8 cellular contexts compared by ENCODE assay signal in genomic region chr6:33410711-33411631, GRCh38. TPM values are rescaled to one million over a fixed set of nuclear protein-coding genes. Genes with fewer than 3 reads are reported as not detected.
DNase-seq lines count a peak whose midpoint lies in the region; ATAC-seq and TF ChIP-seq lines count a peak whose summit lies in the region.

TSS of gene PHF1 (plus strand) at chr6:33411014. CDS start at chr6:33412264, 1,250 bp downstream.

- no peaks in the 10 kb centered on the region for H3K27me3 ChIP-seq in neuronal stem cell (ENCODE audit: control insufficient read depth in 3 of 3, insufficient read depth in 3 of 3, low read depth in 1 of 3, low read length in 3 of 3)

- CTCF ChIA-PET in AG04449 (lab: Yijun Ruan, JAX), result interaction anchor here (1.2 to 1.8 kb wide), 3 partner anchors 16 to 20 kb away, joined by 3 to 6 read pairs (median 6); no protein-coding TSS in a partner anchor

- ATAC-seq in HG02763 (IDR thresholded peaks at IDR 0.05; ENCODE audit: unreplicated experiment), result peak; percentile 25

- H2AFZ ChIP-seq in neuronal stem cell (ENCODE audit: low read length), result peak within 1 kb of the TSS; percentile 88

- no peaks in the 10 kb centered on the region for H3K27me3 Mint-ChIP-seq in activated T-helper 2 cell treated with anti-CD3 and anti-CD28 coated beads, Interferon-gamma antibody, Interleukin-2, Interleukin-4, amounts not matched to agents 10 μg/mL and 5 μg/mL and 100 μg/mL, durations not matched to agents 14 hours and 24 hours and 36 hours (ENCODE audit: low read depth)

- no CpG with 5 or more reads among the region's 67 CpGs for WGBS in neuronal stem cell (ENCODE audit: extremely low coverage in 2 of 2, insufficient read length in 2 of 2, insufficient replicate concordance in 1 of 2), 2 donors

- no peak within 1 kb of the TSS for H2BK120ac ChIP-seq in neuronal stem cell (ENCODE audit: low read depth, low read length)

- DNase-seq in AG04449 (ENCODE audit: low read depth, low spot score) (no peak), GM12865 (ENCODE audit: low read depth) (no peak), NCI-H2171 (lab: John Stamatoyannopoulos, UW) (peak; percentile 62), foreskin fibroblast (peak; percentile 82 to 91), neuronal stem cell (ENCODE audit: low spot score) (no peak), inferior parietal cortex (ENCODE audit: extremely low spot score) (no peak)
- DNase-seq in activated T-helper 2 cell treated with anti-CD3 and anti-CD28 coated beads, Interferon-gamma antibody, Interleukin-2, Interleukin-4, amounts not matched to agents 10 μg/mL and 5 μg/mL and 100 μg/mL, durations not matched to agents 14 hours and 24 hours and 36 hours (ENCODE audit: low spot score), result no peak

- no peak within 1 kb of the TSS for H4K8ac ChIP-seq in neuronal stem cell (ENCODE audit: low read depth, low read length)

- H3K9ac ChIP-seq in neuronal stem cell (ENCODE audit: low read depth, low read length, poor library complexity), result peak within 1 kb of the TSS; percentile 91

- peak within 1 kb of the TSS; percentile 98 for H3K27ac ChIP-seq in neuronal stem cell (replicated peaks; ENCODE audit: low read length)

- H3K9me3 ChIP-seq in neuronal stem cell (replicated peaks in 1 of 2; ENCODE audit: control insufficient read depth in 2 of 2, insufficient read depth in 1 of 2, low read depth in 1 of 2, low read length in 2 of 2), result no peaks in the 10 kb centered on the region

- TF ChIP-seq CTCF in AG04449 (IDR thresholded peaks at IDR 0.05; ENCODE audit: insufficient read depth, low read length, missing control alignments) (no peak), GM12865 (IDR thresholded peaks at IDR 0.05; ENCODE audit: insufficient read depth, low read depth, low read length, missing control alignments) (no peak), foreskin fibroblast (IDR thresholded peaks at IDR 0.05; ENCODE audit: low read depth, low read length) (no peak)

- H3K23ac ChIP-seq in neuronal stem cell (ENCODE audit: low read depth, low read length, poor library complexity), result peak within 1 kb of the TSS; percentile 97

- peak within 1 kb of the TSS; percentile 81 for H3K4me3 ChIP-seq in AG04449 (ENCODE audit: low read depth, low read length)
- peak within 1 kb of the TSS; percentile 75 for H3K4me3 ChIP-seq in GM12865 (ENCODE audit: low read depth, low read length)
- peak within 1 kb of the TSS; percentile 86 to 88 for H3K4me3 ChIP-seq in foreskin fibroblast (ENCODE audit: low read depth in 1 of 2, low read length in 2 of 2)
- H3K4me3 ChIP-seq in neuronal stem cell (ENCODE audit: low read length in 2 of 2), result peak within 1 kb of the TSS; percentile 66 to 92

- H4K91ac ChIP-seq in neuronal stem cell (ENCODE audit: low read depth, low read length, poor library complexity), result no peak within 1 kb of the TSS

- H2BK15ac ChIP-seq in neuronal stem cell (ENCODE audit: low read length), result peak within 1 kb of the TSS; percentile 49

- no peak within 1 kb of the TSS for H3K4ac ChIP-seq in neuronal stem cell (ENCODE audit: low read length)

- POLR2A ChIA-PET in AG04449 (lab: Yijun Ruan, JAX), result no interaction called here

- no peaks in the 10 kb centered on the region for H3K9me3 Mint-ChIP-seq in activated T-helper 2 cell treated with anti-CD3 and anti-CD28 coated beads, Interferon-gamma antibody, Interleukin-2, Interleukin-4, amounts not matched to agents 10 μg/mL and 5 μg/mL and 100 μg/mL, durations not matched to agents 14 hours and 24 hours and 36 hours

- peak within 1 kb of the TSS; percentile 77 for H2AK5ac ChIP-seq in neuronal stem cell (ENCODE audit: low read depth, low read length)

- intact Hi-C loops in activated T-helper 2 cell treated with anti-CD3 and anti-CD28 coated beads, Interferon-gamma antibody, Interleukin-2, Interleukin-4, amounts not matched to agents 10 μg/mL and 5 μg/mL and 100 μg/mL, durations not matched to agents 14 hours and 24 hours and 36 hours (cut with micrococcal nuclease), result loop anchor here (1.0 to 10.0 kb wide), 6 partner anchors 7 to 440 kb away; partner anchors contain the start of genes CUTA, KIFC1, RXRB and SLC39A7

- peak within 1 kb of the TSS; percentile 73 for H3K4me2 ChIP-seq in neuronal stem cell (ENCODE audit: insufficient read depth, low read length, poor library complexity, severe bottlenecking)

- H3K4me3 Mint-ChIP-seq in activated T-helper 2 cell treated with anti-CD3 and anti-CD28 coated beads, Interferon-gamma antibody, Interleukin-2, Interleukin-4, amounts not matched to agents 10 μg/mL and 5 μg/mL and 100 μg/mL, durations not matched to agents 14 hours and 24 hours and 36 hours (ENCODE audit: low read depth), result peak within 1 kb of the TSS; percentile 88

- peaks cover 44 to 73% of the 10 kb centered on the region in 2 donors for H3K36me3 ChIP-seq in neuronal stem cell (replicated peaks in 1 of 2; ENCODE audit: control insufficient read depth in 2 of 2, insufficient read depth in 2 of 2, low read length in 2 of 2)

- H3K4me1 Mint-ChIP-seq in activated T-helper 2 cell treated with anti-CD3 and anti-CD28 coated beads, Interferon-gamma antibody, Interleukin-2, Interleukin-4, amounts not matched to agents 10 μg/mL and 5 μg/mL and 100 μg/mL, durations not matched to agents 14 hours and 24 hours and 36 hours (ENCODE audit: low read depth), result peaks cover 37% of the 10 kb centered on the region

- peak within 1 kb of the TSS; percentile 98 for H3K18ac ChIP-seq in neuronal stem cell (ENCODE audit: low read length)

- peaks cover 75% of the 10 kb centered on the region for H3K36me3 Mint-ChIP-seq in activated T-helper 2 cell treated with anti-CD3 and anti-CD28 coated beads, Interferon-gamma antibody, Interleukin-2, Interleukin-4, amounts not matched to agents 10 μg/mL and 5 μg/mL and 100 μg/mL, durations not matched to agents 14 hours and 24 hours and 36 hours (ENCODE audit: low read depth)

- no peak within 1 kb of the TSS for H3K14ac ChIP-seq in neuronal stem cell (ENCODE audit: low read length)

- H2BK12ac ChIP-seq in neuronal stem cell (ENCODE audit: low read length), result no peak within 1 kb of the TSS

- H2BK5ac ChIP-seq in neuronal stem cell (ENCODE audit: low read length), result peak within 1 kb of the TSS; percentile 79

- H3K4me1 ChIP-seq in neuronal stem cell (ENCODE audit: control insufficient read depth in 2 of 2, insufficient read depth in 1 of 2, low read depth in 1 of 2, low read length in 2 of 2), result peaks cover 3 to 7% of the 10 kb centered on the region in 2 donors

- peak within 1 kb of the TSS; percentile 93 for H3K27ac Mint-ChIP-seq in activated T-helper 2 cell treated with anti-CD3 and anti-CD28 coated beads, Interferon-gamma antibody, Interleukin-2, Interleukin-4, amounts not matched to agents 10 μg/mL and 5 μg/mL and 100 μg/mL, durations not matched to agents 14 hours and 24 hours and 36 hours

- no peaks in the 10 kb centered on the region for H3K79me1 ChIP-seq in neuronal stem cell (ENCODE audit: low read depth, low read length)

RNA-seq across cellular contexts. Expression of gene PHF1, which starts in this region (rescaled TPM):
- 33.0 and 39.1 TPM in 2 replicates for total RNA-seq in activated T-helper 2 cell treated with anti-CD3 and anti-CD28 coated beads, Interferon-gamma antibody, Interleukin-2, Interleukin-4, amounts not matched to agents 10 μg/mL and 5 μg/mL and 100 μg/mL, durations not matched to agents 14 hours and 24 hours and 36 hours
- 69.5 TPM for polyA plus RNA-seq in neuronal stem cell (2013, experiment 1 of 2)
- polyA plus RNA-seq in neuronal stem cell (2013, experiment 2 of 2), result 68.8 TPM

Comparison
In these comparisons a context has a peak if more than half of its experiments do, and no peak if none do; other contexts are left out.
1. DNase-seq: peak in NCI-H2171 (single experiment) and foreskin fibroblast (2 of 2); none in AG04449 (single experiment), GM12865 (single experiment), activated T-helper 2 cell treated with anti-CD3 and anti-CD28 coated beads, Interferon-gamma antibody, Interleukin-2, Interleukin-4, amounts not matched to agents 10 μg/mL and 5 μg/mL and 100 μg/mL, durations not matched to agents 14 hours and 24 hours and 36 hours (single experiment), neuronal stem cell (single experiment) and inferior parietal cortex (single experiment).
2. Peak in every context shown above with its lines, with median percentiles within 50 percentile points of each other: H3K4me3 ChIP-seq.